Comparison of ENCODE assay signal across 13 cellular contexts in genomic region chr11:103683581-103683980, GRCh38.
"Had no signal": no experiment of that assay in that cellular context is flagged by ENCODE, and none has a peak within 500 bp of the region (broad histone marks: within the 10 kb centered on the region; RNA-seq: fewer than 3 reads in every experiment).

No MANE protein-coding gene starts in this region.

- H3K36me3 ChIP-seq: esophagus squamous epithelium, gastroesophageal sphincter, left ventricle myocardium inferior, sigmoid colon had no signal

- DNase-seq: activated CD4-positive, alpha-beta T cell treated with anti-CD3 and anti-CD28 coated beads, Interleukin-2, amount 50 U/mL, for 1 hour; activated naive CD4-positive, alpha-beta T cell treated with anti-CD3 and anti-CD28 coated beads for 36 hours; activated T-cell treated with anti-CD3 and anti-CD28 coated beads for 4 hours; esophagus squamous epithelium; kidney; left ventricle myocardium inferior; sigmoid colon; stimulated activated CD4-positive, alpha-beta T cell treated with anti-CD3 and anti-CD28 coated beads, Interleukin-12 subunit alpha, Interleukin-12 subunit beta, amount 100 ng/mL, for 4 hours; stimulated activated CD4-positive, alpha-beta T cell treated with anti-CD3 and anti-CD28 coated beads, Interleukin-2, amount 100 ng/mL, for 48 hours; stimulated activated CD8-positive, alpha-beta memory T cell treated with anti-CD3 and anti-CD28 coated beads, Interleukin-4, amount 100 ng/mL, for 48 hours; stimulated activated naive CD8-positive, alpha-beta T cell treated with anti-CD3 and anti-CD28 coated beads, Interleukin-15, amount 100 ng/mL, for 72 hours had no signal

- ATAC-seq: activated T-helper 17 cell treated with anti-CD3 and anti-CD28 coated beads, Interleukin-2, amount 50 U/mL, for 72 hours; stimulated activated naive CD8-positive, alpha-beta T cell treated with anti-CD3 and anti-CD28 coated beads, Interleukin-15, amount 100 ng/mL, for 72 hours had no signal

- H3K4me3 ChIP-seq: esophagus squamous epithelium, gastroesophageal sphincter, left ventricle myocardium inferior, sigmoid colon had no signal

- H3K9me3 ChIP-seq: esophagus squamous epithelium, gastroesophageal sphincter, sigmoid colon had no signal

- H3K27me3 ChIP-seq: esophagus squamous epithelium, gastroesophageal sphincter, sigmoid colon had no signal

- H3K27ac ChIP-seq: esophagus squamous epithelium, sigmoid colon had no signal
